ENCODE assay signal across 23 cellular contexts in the genomic region with DNA sequence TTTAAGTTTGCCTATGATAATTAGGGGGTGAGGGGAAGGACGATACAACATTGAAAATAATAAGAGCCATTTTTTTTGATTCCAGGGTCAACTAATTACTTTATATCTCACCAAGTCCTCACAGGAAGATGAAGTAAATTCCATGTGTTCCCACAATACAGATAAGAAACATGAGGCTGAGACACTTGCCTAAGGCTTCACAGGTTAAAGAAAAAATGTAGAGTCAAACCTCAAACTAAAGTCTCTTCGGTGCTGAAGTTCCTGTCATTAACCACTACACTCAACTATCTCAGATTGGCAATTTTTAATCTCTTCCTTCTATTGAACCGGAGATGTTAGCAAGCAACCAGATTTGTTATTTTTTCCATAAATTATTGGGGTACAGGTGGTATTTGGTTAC. TPM values are rescaled to one million over a fixed set of nuclear protein-coding genes. Genes with fewer than 3 reads are reported as not detected.
A peak's percentile ranks its signal among the peaks of the same experiment; 100 is the strongest.
DNase-seq lines count a peak whose midpoint lies in the region; ATAC-seq, FAIRE-seq and TF ChIP-seq lines count a peak whose summit lies in the region.
"Had no signal": no experiment of that assay in that cellular context is flagged by ENCODE, and none has a peak within 500 bp of the region (broad histone marks: within the 10 kb centered on the region; RNA-seq: fewer than 3 reads in every experiment).

No MANE protein-coding gene starts in this region.

- H3K36me3 Mint-ChIP-seq in astrocyte (ENCODE audit: low read depth, unreplicated experiment): no peaks in the 10 kb centered on the region
- H3K36me3 Mint-ChIP-seq: CD14-positive monocyte; CD8-positive, alpha-beta memory T cell had no signal

- no peaks in the 10 kb centered on the region for H3K4me1 Mint-ChIP-seq in astrocyte (ENCODE audit: low read depth, unreplicated experiment)
- H3K4me1 Mint-ChIP-seq: CD14-positive monocyte; CD8-positive, alpha-beta memory T cell had no signal

- no peak overlapping the region for H3K9ac ChIP-seq in astrocyte (ENCODE audit: low read length)
- H3K9ac ChIP-seq: GM23248 had no signal

- H3K27me3 ChIP-seq in astrocyte (ENCODE audit: insufficient read depth, low read length) (no peaks in the 10 kb centered on the region), osteoblast (ENCODE audit: insufficient read depth, low read length) (no peaks in the 10 kb centered on the region)
- H3K27me3 ChIP-seq: BE2C, SJCRH30 had no signal

- H3K79me2 ChIP-seq in astrocyte (ENCODE audit: insufficient read depth, low read length) (no peaks in the 10 kb centered on the region), osteoblast (ENCODE audit: insufficient read depth, low read length) (no peaks in the 10 kb centered on the region)

- no peaks in the 10 kb centered on the region for H3K27me3 Mint-ChIP-seq in astrocyte (ENCODE audit: low read depth, unreplicated experiment)

- H3K4me1 ChIP-seq in astrocyte (ENCODE audit: insufficient read depth, low read length) (no peaks in the 10 kb centered on the region), osteoblast (ENCODE audit: insufficient read depth, low read length) (no peaks in the 10 kb centered on the region)
- H3K4me1 ChIP-seq: BE2C had no signal

- no peak overlapping the region for H3K4me3 ChIP-seq in astrocyte (ENCODE audit: insufficient read depth, low read depth, low read length)
- H3K4me3 ChIP-seq in osteoblast (ENCODE audit: insufficient read depth, low read length): no peak overlapping the region
- H3K4me3 ChIP-seq: GM23248, SJCRH30 had no signal

- peak; percentile 17 for DNase-seq in EL
- DNase-seq in astrocyte (ENCODE audit: low read depth): peak; percentile 55
- peak; percentile 8 for DNase-seq in iris pigment epithelial cell (ENCODE audit: low read depth)
- DNase-seq in osteoblast (ENCODE audit: insufficient read length, low spot score, missing footprints): peak; percentile 77
- DNase-seq in GM20000 (ENCODE audit: low spot score): no peak
- no peak for DNase-seq in NCI-H82 treated with DMSO at 0.1 percent for 48 hours (lab: John Stamatoyannopoulos, UW; ENCODE audit: unreplicated experiment)
- DNase-seq: 8988T; ACHN; BE2C; CD8-positive, alpha-beta memory T cell; DMS79 treated with DMSO at 0.1 percent for 48 hours; H7; Karpas-422; NCI-H1092 treated with DMSO at 0.1 percent for 48 hours; NCI-H187; NCI-H2081 treated with DMSO at 0.1 percent for 48 hours; NCI-H524 had no signal

- no peak for TF ChIP-seq CTCF in astrocyte (IDR thresholded peaks at IDR 0.05; ENCODE audit: insufficient read depth, low read depth, low read length)
- TF ChIP-seq CTCF in osteoblast (IDR thresholded peaks at IDR 0.05; ENCODE audit: extremely low read depth, low read depth, low read length): no peak
- TF ChIP-seq CTCF in GM20000 (IDR thresholded peaks at IDR 0.05; ENCODE audit: extremely low read depth, missing control alignments): no peak

- peaks cover 9% of the 10 kb centered on the region for H3K9me3 Mint-ChIP-seq in astrocyte (ENCODE audit: unreplicated experiment)

- H3K27ac ChIP-seq in astrocyte (ENCODE audit: low read depth, low read length) (no peak overlapping the region), osteoblast (ENCODE audit: low read depth, low read length) (peak overlapping the region; percentile 14)
- H3K27ac ChIP-seq: GM23248 had no signal

- no peak overlapping the region for H3K4me3 Mint-ChIP-seq in astrocyte (ENCODE audit: unreplicated experiment)
- H3K4me3 Mint-ChIP-seq: CD14-positive monocyte; CD8-positive, alpha-beta memory T cell had no signal

- ATAC-seq in GM19324 (IDR thresholded peaks at IDR 0.05; ENCODE audit: low FRiP score, unreplicated experiment): no peak

- H3K27ac Mint-ChIP-seq in astrocyte (ENCODE audit: unreplicated experiment): no peak overlapping the region
- H3K27ac Mint-ChIP-seq: CD14-positive monocyte; CD8-positive, alpha-beta memory T cell had no signal

- no peaks in the 10 kb centered on the region for H4K20me1 ChIP-seq in astrocyte (ENCODE audit: insufficient read depth, low read length)
- no peaks in the 10 kb centered on the region for H4K20me1 ChIP-seq in osteoblast (ENCODE audit: insufficient read depth, low read length)

- H2AFZ ChIP-seq in astrocyte (ENCODE audit: low read depth, low read length) (no peak overlapping the region), osteoblast (ENCODE audit: low read length) (no peak overlapping the region)
- H2AFZ ChIP-seq: GM23248 had no signal

- no peak overlapping the region for H3K4me2 ChIP-seq in astrocyte (ENCODE audit: low read length)
- H3K4me2 ChIP-seq in osteoblast (ENCODE audit: insufficient read depth, low read length): no peak overlapping the region

- H3K9me3 ChIP-seq in astrocyte (ENCODE audit: insufficient read depth, low read depth, low read length) (no peaks in the 10 kb centered on the region), osteoblast (ENCODE audit: low read depth, low read length) (no peaks in the 10 kb centered on the region)
- H3K9me3 ChIP-seq: BE2C, SJCRH30 had no signal

- no peak for FAIRE-seq in astrocyte (lab: Jason Lieb, UNC)
- FAIRE-seq: GM12892, RCC 7860 had no signal

- H3K36me3 ChIP-seq in astrocyte (ENCODE audit: insufficient read depth, low read length) (no peaks in the 10 kb centered on the region), osteoblast (ENCODE audit: insufficient read depth, low read length) (no peaks in the 10 kb centered on the region)
- H3K36me3 ChIP-seq: BE2C had no signal

RNA-seq across cellular contexts. Expression of gene MRAP2, which starts 33.0 kb away (rescaled TPM):
- 0.12 and 0.20 TPM in 2 replicates for total RNA-seq in astrocyte
- total RNA-seq in osteoblast: 4.1 and 5.1 TPM in 2 replicates
- total RNA-seq: CD8-positive, alpha-beta memory T cell had no signal

Comparison
In these comparisons a context has a peak if more than half of its experiments do, and no peak if none do; other contexts are left out.
1. DNase-seq: peak in EL (single experiment), astrocyte (single experiment), iris pigment epithelial cell (single experiment) and osteoblast (single experiment); none in GM20000 (single experiment) and NCI-H82 treated with DMSO at 0.1 percent for 48 hours (single experiment).